19 cellular contexts compared by ENCODE assay signal in genomic region chr11:99256614-99257013, GRCh38.
A peak's percentile ranks its signal among the peaks of the same experiment; 100 is the strongest.
DNase-seq lines count a peak whose midpoint lies in the region; ATAC-seq, FAIRE-seq and TF ChIP-seq lines count a peak whose summit lies in the region.
"Had no signal": no experiment of that assay in that cellular context is flagged by ENCODE, and none has a peak within 500 bp of the region (broad histone marks: within the 10 kb centered on the region; RNA-seq: fewer than 3 reads in every experiment).

No MANE protein-coding gene starts in this region.

- H3K27me3 ChIP-seq in IMR-90 (ENCODE audit: control insufficient read depth, insufficient read depth, low read length) = no peaks in the 10 kb centered on the region
- no peaks in the 10 kb centered on the region for H3K27me3 ChIP-seq in right lobe of liver
- H3K27me3 ChIP-seq: BE2C had no signal

- no peak overlapping the region for H3K4me2 ChIP-seq in IMR-90 (ENCODE audit: low read depth, low read length)

- no peak overlapping the region for H4K8ac ChIP-seq in IMR-90 (ENCODE audit: low read depth in 2 of 2, low read length in 2 of 2)

- TF ChIP-seq CTCF in IMR-90 (conservative IDR thresholded peaks at IDR 0.05; ENCODE audit: low read depth, low read length) (no peak), right lobe of liver (IDR thresholded peaks at IDR 0.05) (no peak)

- H3K27ac ChIP-seq in IMR-90 (ENCODE audit: insufficient read depth, low read length) (no peak overlapping the region), right lobe of liver (peak overlapping the region in 2 of 3 donors; percentile 35 to 60)
- H3K27ac ChIP-seq: HL-60 had no signal

- H2AK5ac ChIP-seq in IMR-90 (ENCODE audit: low read depth, low read length) = no peak overlapping the region

- no peaks in the 10 kb centered on the region for H4K20me1 ChIP-seq in IMR-90 (ENCODE audit: insufficient read depth, low read length)

- TF ChIP-seq POLR2A in IMR-90 (IDR thresholded peaks at IDR 0.05; ENCODE audit: low read depth, low read length) (no peak), right lobe of liver (IDR thresholded peaks at IDR 0.05) (no peak)

- H3K4ac ChIP-seq in IMR-90 (ENCODE audit: low read depth, low read length) = no peak overlapping the region

- H2BK20ac ChIP-seq in IMR-90 (ENCODE audit: low read depth, low read length) = no peak overlapping the region

- H2BK120ac ChIP-seq in IMR-90 (ENCODE audit: low read depth, low read length) = no peak overlapping the region

- H3K4me1 ChIP-seq in IMR-90 (ENCODE audit: control insufficient read depth, insufficient read depth, low read length) = no peaks in the 10 kb centered on the region
- H3K4me1 ChIP-seq in right lobe of liver = peaks cover 0 to 15% (median 2%) of the 10 kb centered on the region in 4 donors
- H3K4me1 ChIP-seq: BE2C, HAP-1 had no signal

- in situ Hi-C loops in IMR-90 (cut with MboI; ENCODE audit: low sequenced_read_pairs) = no loop called here

- H3K9me1 ChIP-seq in IMR-90 (ENCODE audit: insufficient read depth, low read length) = no peaks in the 10 kb centered on the region

- TF ChIP-seq RAD21 in IMR-90 (IDR thresholded peaks at IDR 0.05; ENCODE audit: low read length) = no peak

- H3K79me1 ChIP-seq in IMR-90 (ENCODE audit: low read depth in 1 of 2, low read length in 2 of 2) = no peaks in the 10 kb centered on the region

- ATAC-seq in IMR-90 (ENCODE audit: low read depth) (no peak), right lobe of liver (peak in 3 of 4 donors; percentile 23 to 41 (median 25))
- ATAC-seq: GM12878 had no signal

- no peak overlapping the region for H3K9ac ChIP-seq in IMR-90 (ENCODE audit: low read depth, low read length)

- H3K18ac ChIP-seq in IMR-90 (ENCODE audit: low read depth, low read length) = no peak overlapping the region

- no peak overlapping the region for H3K14ac ChIP-seq in IMR-90 (replicated peaks; ENCODE audit: low read depth, low read length)

- CTCF ChIA-PET in IMR-90 (lab: Yijun Ruan, JAX) = no interaction called here

- H2BK15ac ChIP-seq in IMR-90 (ENCODE audit: low read depth, low read length) = no peak overlapping the region

- no peak overlapping the region for H4K91ac ChIP-seq in IMR-90 (ENCODE audit: insufficient read depth, low read depth, low read length)

- BruUV-seq in IMR-90 (replicated peaks; lab: Mats Ljungman, UMichigan) = no TSS peak

- H2AFZ ChIP-seq in IMR-90 (replicated peaks; ENCODE audit: low read length, poor library complexity) = no peak overlapping the region

- H3K4me3 ChIP-seq in IMR-90 (ENCODE audit: insufficient read depth, low read depth, low read length) (no peak overlapping the region), right lobe of liver (no peak overlapping the region)
- H3K4me3 ChIP-seq: GM12878, HAP-1 had no signal

- FAIRE-seq in A204.1 (lab: Jason Lieb, UNC) (peak; percentile 37), islet of Langerhans (lab: Jason Lieb, UNC) (peak; percentile 79)
- FAIRE-seq: GM12878 had no signal

- H4K5ac ChIP-seq in IMR-90 (ENCODE audit: low read depth, low read length) = no peak overlapping the region

- no peak overlapping the region for H3K23ac ChIP-seq in IMR-90 (ENCODE audit: low read depth, low read length)

- H3K9me3 ChIP-seq in IMR-90 (ENCODE audit: control insufficient read depth, insufficient read depth, low read length) (no peaks in the 10 kb centered on the region), right lobe of liver (peaks cover 0 to 4% (median 0%) of the 10 kb centered on the region in 4 donors)
- H3K9me3 ChIP-seq: BE2C, HAP-1 had no signal

- POLR2A ChIA-PET in IMR-90 (lab: Charles Lee; ENCODE audit: unreplicated experiment) = no interaction called here

- H2AK9ac ChIP-seq in IMR-90 (replicated peaks; ENCODE audit: low read depth, low read length, poor library complexity) = no peak overlapping the region

- intact Hi-C loops in IMR-90 (cut with micrococcal nuclease) (no loop called here), right lobe of liver (cut with DNase I) (no loop called here)

- WGBS in IMR-90 (ENCODE audit: extremely low coverage in 2 of 2, insufficient read length in 1 of 2), 2 experiments = no CpG with 5 or more reads among the region's 1 CpG
- WGBS in right lobe of liver (ENCODE audit: insufficient coverage, low coverage, low lambda C conversion rate, missing lambda C conversion rate) = 92% methylated on average over 1 of the region's 1 CpG

- dilution Hi-C loops in IMR-90 (cut with HindIII; ENCODE audit: low sequenced_read_pairs, unreplicated experiment) = no loop called here

- H3K36me3 ChIP-seq in IMR-90 (ENCODE audit: control insufficient read depth, insufficient read depth, low read length) (no peaks in the 10 kb centered on the region), right lobe of liver (no peaks in the 10 kb centered on the region)
- H3K36me3 ChIP-seq: BE2C, HAP-1 had no signal

- DNase-seq in IMR-90 = no peak
- no peak for DNase-seq in right lobe of liver
- no peak for DNase-seq in stimulated activated CD4-positive, alpha-beta T cell treated with anti-CD3 and anti-CD28 coated beads, Interleukin-4, amount 100 ng/mL, for 1 hour
- DNase-seq in NCI-H526 (lab: John Stamatoyannopoulos, UW) = no peak
- DNase-seq in NK-92 treated with Interleukin-12 subunit alpha and Interleukin-12 subunit beta, amount 100 ng/mL, for 24 hours (lab: John Stamatoyannopoulos, UW) = no peak
- DNase-seq: BE2C; C1 segment of cervical spinal cord; CD4-positive, CD25-positive, alpha-beta regulatory T cell; CD8-positive, alpha-beta memory T cell; COR-L47; DMS 273 treated with DMSO at 0.1 percent for 48 hours; DND-41; EL; KG1 had no signal

- H2BK5ac ChIP-seq in IMR-90 (ENCODE audit: low read depth, low read length, poor library complexity, severe bottlenecking) = no peak overlapping the region

- no peak overlapping the region for H3K56ac ChIP-seq in IMR-90 (ENCODE audit: extremely low read depth, insufficient read depth, low read length)

TF ChIP-seq in IMR-90, 13 proteins besides CTCF, POLR2A, EP300 and RAD21:
- TF ChIP-seq MAFK (IDR thresholded peaks at IDR 0.05; ENCODE audit: low read depth, low read length) (no peak), USF2 (IDR thresholded peaks at IDR 0.05; ENCODE audit: low read depth, low read length) (no peak), CHD1 (IDR thresholded peaks at IDR 0.05; ENCODE audit: low read depth, low read length) (no peak), SMC3 (IDR thresholded peaks at IDR 0.05; ENCODE audit: low read depth, low read length) (no peak), RCOR1 (IDR thresholded peaks at IDR 0.05; ENCODE audit: insufficient replicate concordance, low read length) (no peak), ELK1 (IDR thresholded peaks at IDR 0.05; ENCODE audit: borderline replicate concordance, low read depth, low read length) (no peak), FOS (IDR thresholded peaks at IDR 0.05; ENCODE audit: low read depth, low read length) (no peak), CEBPB (IDR thresholded peaks at IDR 0.05; ENCODE audit: low read depth, low read length) (peak; percentile 95)
